1 cellular context compared by ENCODE assay signal in the genomic region with DNA sequence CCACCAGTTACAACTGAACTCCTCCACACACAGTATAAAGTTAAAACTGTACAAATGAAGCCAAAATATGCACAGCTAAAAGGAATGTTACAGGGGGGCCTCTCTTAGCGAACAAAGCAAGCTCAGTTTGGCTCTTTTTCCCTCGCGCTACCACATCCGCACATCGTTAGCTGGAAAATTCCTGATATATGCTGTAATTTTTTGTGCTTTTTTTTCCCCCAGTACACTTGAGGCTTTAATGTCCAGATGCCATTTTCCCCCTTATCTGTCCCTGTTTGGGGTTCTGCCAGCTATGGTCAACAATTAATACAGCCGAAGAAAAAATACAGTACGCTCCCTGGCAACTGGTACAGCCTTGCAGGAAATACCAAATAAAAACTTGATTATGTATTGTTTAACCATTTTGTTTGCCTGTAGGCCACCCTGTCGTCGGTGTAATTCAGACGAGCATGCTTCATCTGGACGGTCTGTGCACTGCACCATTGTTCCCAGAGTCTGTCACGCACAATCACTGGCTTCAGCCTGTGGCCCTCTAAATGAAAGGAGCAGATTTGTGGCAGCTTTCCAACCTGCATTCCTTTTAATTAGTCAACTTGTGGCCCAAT.
TF ChIP-seq lines count a peak whose summit lies in the region.

No MANE protein-coding gene starts in this region.

TF ChIP-seq in SK-N-SH treated with all-trans-retinoic acid at 6 μM for 48 hours, 23 proteins besides CTCF, POLR2A, EP300 and RAD21 (continued from another document):
- TF ChIP-seq, protein P1, sequence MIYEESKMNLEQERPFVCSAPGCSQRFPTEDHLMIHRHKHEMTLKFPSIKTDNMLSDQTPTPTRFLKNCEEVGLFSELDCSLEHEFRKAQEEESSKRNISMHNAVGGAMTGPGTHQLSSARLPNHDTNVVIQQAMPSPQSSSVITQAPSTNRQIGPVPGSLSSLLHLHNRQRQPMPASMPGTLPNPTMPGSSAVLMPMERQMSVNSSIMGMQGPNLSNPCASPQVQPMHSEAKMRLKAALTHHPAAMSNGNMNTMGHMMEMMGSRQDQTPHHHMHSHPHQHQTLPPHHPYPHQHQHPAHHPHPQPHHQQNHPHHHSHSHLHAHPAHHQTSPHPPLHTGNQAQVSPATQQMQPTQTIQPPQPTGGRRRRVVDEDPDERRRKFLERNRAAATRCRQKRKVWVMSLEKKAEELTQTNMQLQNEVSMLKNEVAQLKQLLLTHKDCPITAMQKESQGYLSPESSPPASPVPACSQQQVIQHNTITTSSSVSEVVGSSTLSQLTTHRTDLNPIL (CRISPR knock-in tag; IDR thresholded peaks at IDR 0.05; ENCODE audit: low read depth) = peak; percentile 96
- TF ChIP-seq ZFP3 (CRISPR knock-in tag; IDR thresholded peaks at IDR 0.05) = peak; percentile 83
- peak; percentile 90; the same call in 1 of the 2 replicates for TF ChIP-seq GLIS3 (CRISPR knock-in tag; IDR thresholded peaks at IDR 0.05)
TF ChIP-seq in SK-N-SH treated with all-trans-retinoic acid at 6 μM for 48 hours: peak in this region for 12.
